ENCODE assay signal across 20 cellular contexts in the genomic region with DNA sequence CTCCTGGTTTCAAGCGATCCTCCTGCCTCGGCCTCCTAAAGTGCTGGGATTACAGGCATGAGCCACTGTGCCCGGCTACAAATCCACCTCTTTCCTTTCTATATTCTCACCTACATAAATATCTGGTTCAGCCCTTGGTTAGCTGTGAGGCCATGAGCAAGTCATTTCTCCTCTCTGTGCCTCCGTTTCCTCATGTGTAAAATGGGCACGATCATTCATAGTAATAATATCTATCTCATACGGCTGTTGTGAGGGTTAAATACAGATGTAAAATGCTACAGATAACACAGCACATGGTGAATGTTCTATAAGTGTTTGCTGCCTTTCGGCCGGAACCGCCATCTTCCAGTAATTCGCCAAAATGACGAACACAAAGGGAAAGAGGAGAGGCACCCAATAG. TPM values are rescaled to one million over a fixed set of nuclear protein-coding genes. Genes with fewer than 3 reads are reported as not detected.
DNase-seq lines count a peak whose midpoint lies in the region; ATAC-seq and TF ChIP-seq lines count a peak whose summit lies in the region.
"Had no signal": no experiment of that assay in that cellular context is flagged by ENCODE, and none has a peak within 500 bp of the region (broad histone marks: within the 10 kb centered on the region; RNA-seq: fewer than 3 reads in every experiment).

No MANE protein-coding gene starts in this region.

- no peak for TF ChIP-seq CTCF in colonic mucosa (IDR thresholded peaks at IDR 0.05)
- TF ChIP-seq CTCF in stomach (IDR thresholded peaks at IDR 0.05), result no peak
- TF ChIP-seq CTCF in PC-3 (conservative IDR thresholded peaks at IDR 0.05; ENCODE audit: low read depth, low read length), result no peak
- no peak for TF ChIP-seq CTCF in lower leg skin (IDR thresholded peaks at IDR 0.05)

- H3K27ac ChIP-seq in GM23248 (peak overlapping the region; percentile 96), colonic mucosa (peak overlapping the region; percentile 50), muscle layer of duodenum (ENCODE audit: low read length) (peak overlapping the region; percentile 86), stomach (peak overlapping the region in 4 of 5 donors; percentile 85 to 97 (median 94)), PC-3 (ENCODE audit: low read length) (no peak overlapping the region)
- H3K27ac ChIP-seq: foreskin keratinocyte had no signal

- H3F3A ChIP-seq in GM23248 (ENCODE audit: insufficient read depth) (peaks cover 73% of the 10 kb centered on the region), PC-3 (ENCODE audit: low read length, unreplicated experiment) (no peaks in the 10 kb centered on the region)

- DNase-seq in GM23248, result no peak
- no peak for DNase-seq in colonic mucosa
- no peak for DNase-seq in stomach
- no peak for DNase-seq in PC-3
- no peak for DNase-seq in lower leg skin (ENCODE audit: low spot score in 2 of 2)
- DNase-seq: activated CD4-positive, alpha-beta T cell treated with anti-CD3 and anti-CD28 coated beads for 48 hours; activated T-cell treated with anti-CD3 and anti-CD28 coated beads, Interleukin-2, amount 50 U/mL, for 48 hours; DMS153; effector CD4-positive, alpha-beta T cell; foreskin keratinocyte; HCEC 1CT; NCI-H1105 treated with DMSO at 0.1 percent for 48 hours; NCI-H226; NK-92 treated with Interleukin-12 subunit alpha and Interleukin-12 subunit beta, amount 100 ng/mL, for 24 hours; retina; SHP77 treated with DMSO at 0.1 percent for 48 hours; stimulated activated naive B cell treated with anti-CD40 and anti-IgM and Interleukin-4, amounts not matched to agents 10 μg/mL and 1 μg/mL and 100 μg/mL, for 72 hours had no signal

- ATAC-seq in HG03025 (IDR thresholded peaks at IDR 0.05; ENCODE audit: low FRiP score, unreplicated experiment), result no peak
- no peak for ATAC-seq in PC-3
- no peak for ATAC-seq in HG03460 (IDR thresholded peaks at IDR 0.05; ENCODE audit: unreplicated experiment)
- ATAC-seq: foreskin keratinocyte; stimulated activated naive B cell treated with anti-CD40 and anti-IgM and Interleukin-4, amounts not matched to agents 10 μg/mL and 1 μg/mL and 100 μg/mL, for 72 hours had no signal

- H3K9me2 ChIP-seq in GM23248 (ENCODE audit: insufficient read depth) (no peaks in the 10 kb centered on the region), PC-3 (replicated peaks; ENCODE audit: low read length) (no peaks in the 10 kb centered on the region)

- BruUV-seq in PC-3 (replicated peaks; lab: Mats Ljungman, UMichigan), result no TSS peak

- H4K20me1 ChIP-seq in GM23248 (ENCODE audit: insufficient read depth) (no peaks in the 10 kb centered on the region), PC-3 (ENCODE audit: low read length) (no peaks in the 10 kb centered on the region)

- POLR2A ChIA-PET in PC-3 (lab: Charles Lee; ENCODE audit: unreplicated experiment), result no interaction called here

- H3K4me2 ChIP-seq in GM23248 (ENCODE audit: unreplicated experiment) (no peak overlapping the region), PC-3 (ENCODE audit: low read length) (no peak overlapping the region)

- TF ChIP-seq EP300 in stomach (IDR thresholded peaks at IDR 0.05), result no peak

- H3K79me2 ChIP-seq in GM23248 (ENCODE audit: insufficient read depth) (peaks cover 92% of the 10 kb centered on the region), PC-3 (ENCODE audit: low read length) (no peaks in the 10 kb centered on the region)

- H3K36me3 ChIP-seq in GM23248 (ENCODE audit: low read depth) (peaks cover 5% of the 10 kb centered on the region; the same call in 1 of the 2 replicates), colonic mucosa (no peaks in the 10 kb centered on the region), muscle layer of duodenum (ENCODE audit: control insufficient read depth in 1 of 2, insufficient read depth in 2 of 2, low read length in 2 of 2) (peaks cover 0 to 7% of the 10 kb centered on the region in 2 donors), stomach (peaks cover 0 to 4% (median 0%) of the 10 kb centered on the region in 4 donors), PC-3 (ENCODE audit: low read depth, low read length) (no peaks in the 10 kb centered on the region)

- H3K4me3 ChIP-seq in GM23248, result no peak overlapping the region
- no peak overlapping the region for H3K4me3 ChIP-seq in colonic mucosa
- no peak overlapping the region for H3K4me3 ChIP-seq in muscle layer of duodenum (ENCODE audit: low read depth in 1 of 2, low read length in 2 of 2)
- H3K4me3 ChIP-seq in stomach, result no peak overlapping the region
- no peak overlapping the region for H3K4me3 ChIP-seq in PC-3 (ENCODE audit: low read length)
- H3K4me3 ChIP-seq in lower leg skin (ENCODE audit: low read depth, poor library complexity, severe bottlenecking), result no peak overlapping the region

- CTCF ChIA-PET in PC-3 (lab: Charles Lee), result no interaction called here

- peaks cover 67% of the 10 kb centered on the region for H3K4me1 ChIP-seq in GM23248 (ENCODE audit: insufficient read depth)
- H3K4me1 ChIP-seq in colonic mucosa, result peaks cover 18% of the 10 kb centered on the region
- peaks cover 46 to 90% of the 10 kb centered on the region in 2 donors for H3K4me1 ChIP-seq in muscle layer of duodenum (ENCODE audit: control insufficient read depth in 1 of 2, insufficient read depth in 2 of 2, low read length in 2 of 2)
- H3K4me1 ChIP-seq in stomach, result peaks cover 96 to 100% (median 99%) of the 10 kb centered on the region in 4 donors
- no peaks in the 10 kb centered on the region; the same call in 1 of the 2 replicates for H3K4me1 ChIP-seq in PC-3 (ENCODE audit: insufficient read depth, low read length)
- H3K4me1 ChIP-seq: foreskin keratinocyte had no signal

- in situ Hi-C loops in GM23248 (cut with MboI), result no loop called here

- 90 to 94% methylated on average over 11 of the region's 11 CpGs for whole genome bisulfite sequencing in GM23248 (ENCODE audit: low coverage in 1 of 2, low lambda C conversion rate in 2 of 2, missing lambda C conversion rate in 2 of 2), 2 experiments
- WGBS in stomach, 5 donors, result 82 to 90% (median 87%) methylated on average over 11 of the region's 11 CpGs
- WGBS in lower leg skin, 2 donors, result 89 to 90% methylated on average over 11 of the region's 11 CpGs

- H3K27me3 ChIP-seq in GM23248 (replicated peaks; ENCODE audit: insufficient read depth), result no peaks in the 10 kb centered on the region
- no peaks in the 10 kb centered on the region for H3K27me3 ChIP-seq in colonic mucosa
- no peaks in the 10 kb centered on the region for H3K27me3 ChIP-seq in muscle layer of duodenum (ENCODE audit: low read depth, low read length)
- no peaks in the 10 kb centered on the region for H3K27me3 ChIP-seq in stomach
- H3K27me3 ChIP-seq in PC-3 (ENCODE audit: low read length), result no peaks in the 10 kb centered on the region
- H3K27me3 ChIP-seq: foreskin keratinocyte had no signal

- TF ChIP-seq POLR2A in stomach (IDR thresholded peaks at IDR 0.05), result no peak
- TF ChIP-seq POLR2A in lower leg skin (IDR thresholded peaks at IDR 0.05), result no peak

- peak overlapping the region; percentile 84; the same call in 1 of the 2 replicates for H3K9ac ChIP-seq in GM23248
- H3K9ac ChIP-seq in colonic mucosa (ENCODE audit: low read depth in 2 of 2, low read length in 2 of 2), result no peak overlapping the region
- no peak overlapping the region for H3K9ac ChIP-seq in PC-3 (ENCODE audit: low read length)

- H3K9me3 ChIP-seq in GM23248 (ENCODE audit: low read depth) (no peaks in the 10 kb centered on the region), colonic mucosa (no peaks in the 10 kb centered on the region), muscle layer of duodenum (ENCODE audit: control insufficient read depth in 1 of 2, low read length in 2 of 2) (no peaks in the 10 kb centered on the region), stomach (no peaks in the 10 kb centered on the region), PC-3 (ENCODE audit: low read length) (no peaks in the 10 kb centered on the region)

- H2AFZ ChIP-seq in GM23248 (no peak overlapping the region), PC-3 (ENCODE audit: low read length) (no peak overlapping the region)

- intact Hi-C loops in colonic mucosa (cut with DNase I) (no loop called here), stomach (cut with DNase I; ENCODE audit: low total_unique reads) (no loop called here), PC-3 (cut with micrococcal nuclease) (no loop called here), lower leg skin (cut with DNase I; ENCODE audit: low total_unique reads) (no loop called here)

RNA-seq across cellular contexts. Expression of a gene that starts 29.4 kb away (rescaled TPM):
- total RNA-seq in GM23248 (2014; rRNA removed; shearing (Covaris generic)), result 407 and 458 TPM in 2 replicates
- polyA plus RNA-seq in GM23248 (2016; fragmentation: Nextera tagmentation; extraction: Ambion mirVana) (123 and 126 TPM in 2 replicates), stomach (10 to 100 TPM; 21.7 to 98.5 (median 62.1) TPM)
- total RNA-seq in colonic mucosa (100 to 1,000 TPM; 148 to 152 TPM), stomach (100 to 1,000 TPM in 4 of 5 donors, 10 to 100 TPM in 1; 88.7 to 504 (median 186) TPM), PC-3 (2014; rRNA removed) (35.1 and 56.0 TPM in 2 replicates), lower leg skin (100 to 1,000 TPM in 2 of 4 donors, 10 to 100 TPM in 2; 67.9 to 171 (median 99.6) TPM)
